In the genomic region with DNA sequence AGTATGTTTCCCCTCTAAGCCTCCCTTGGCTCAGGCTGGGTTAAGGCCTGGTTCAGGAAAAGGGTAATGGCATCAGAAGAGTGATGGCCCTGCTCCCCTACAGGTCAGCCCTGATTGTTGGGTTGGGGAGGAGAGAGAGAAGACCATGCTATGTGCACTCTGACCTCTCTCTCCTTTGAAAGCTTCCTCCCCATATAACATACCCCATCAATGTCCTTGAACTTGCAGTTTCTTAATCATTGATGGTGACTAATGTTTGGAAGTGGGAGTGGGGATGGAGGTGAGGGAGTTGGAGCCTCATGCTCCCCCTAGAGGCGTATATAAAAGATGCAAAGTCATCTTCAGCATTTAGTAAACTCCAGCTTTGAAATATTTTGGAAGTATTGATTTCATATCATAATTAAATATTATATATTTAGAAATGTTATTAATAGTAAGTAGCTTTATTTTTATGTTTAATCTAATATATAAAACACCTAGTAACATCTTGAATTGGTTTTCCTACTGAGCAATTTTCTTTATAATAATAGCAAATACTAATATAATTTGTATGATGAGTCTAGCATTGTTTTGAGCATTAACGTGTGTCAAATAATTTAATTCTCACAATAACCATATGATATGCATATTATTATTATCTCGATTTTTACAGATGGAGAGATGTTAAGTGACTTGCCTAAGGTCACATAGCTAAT, we compare ENCODE assay signal across 1 cellular context.
TF ChIP-seq lines count a peak whose summit lies in the region.

No MANE protein-coding gene starts in this region.

TF ChIP-seq in K562, 482 proteins besides CTCF, POLR2A, EP300 and RAD21 (continued from another document and continues in another):
- TF ChIP-seq RAD51 (IDR thresholded peaks at IDR 0.05; ENCODE audit: borderline replicate concordance, low read depth) (no peak), ZNF197 (CRISPR knock-in tag; IDR thresholded peaks at IDR 0.05; ENCODE audit: low read depth) (no peak), BACH1 (tag; IDR thresholded peaks at IDR 0.05) (0 out of 2 replicates have a peak, but pooled peaks have one; percentile 25), CBX2 (IDR thresholded peaks at IDR 0.05; ENCODE audit: insufficient read depth, low read length, poor library complexity, severe bottlenecking) (no peak), NFXL1 (CRISPR knock-in tag; IDR thresholded peaks at IDR 0.05) (no peak), POLR3A (IDR thresholded peaks at IDR 0.05; ENCODE audit: borderline replicate concordance, extremely low read depth, insufficient read depth, insufficient read length) (no peak), GTF2A2 (tag; IDR thresholded peaks at IDR 0.05) (no peak), ZKSCAN8 (CRISPR knock-in tag; IDR thresholded peaks at IDR 0.05) (no peak), SAFB (IDR thresholded peaks at IDR 0.05; ENCODE audit: borderline replicate concordance, low read depth, low read length) (no peak), IFI16 (CRISPR knock-in tag; IDR thresholded peaks at IDR 0.05) (no peak), KLF6 (CRISPR knock-in tag; IDR thresholded peaks at IDR 0.05; ENCODE audit: borderline replicate concordance) (no peak), HDAC1 (IDR thresholded peaks at IDR 0.05) (no peak), SMARCB1 (IDR thresholded peaks at IDR 0.05; ENCODE audit: insufficient read length, low read depth) (no peak), ZNF143 (CRISPR knock-in tag; IDR thresholded peaks at IDR 0.05) (no peak), NR3C1 (CRISPR knock-in tag; IDR thresholded peaks at IDR 0.05) (no peak), ARNT (IDR thresholded peaks at IDR 0.05) (no peak), RCOR1 (IDR thresholded peaks at IDR 0.05; ENCODE audit: borderline replicate concordance in 1 of 2, low read depth in 2 of 2, low read length in 2 of 2) (peak in 1 of 2 experiments; percentile 46; a peak in 1 of 4 replicates), CBX5 (IDR thresholded peaks at IDR 0.05; ENCODE audit: borderline replicate concordance, low read depth) (no peak), KDM1A (IDR thresholded peaks at IDR 0.05) (peak; percentile 16 to 20; a peak in 1 of 4 replicates), ZBTB1 (CRISPR knock-in tag; IDR thresholded peaks at IDR 0.05; ENCODE audit: borderline replicate concordance, low read depth) (no peak), CTBP1 (IDR thresholded peaks at IDR 0.05; ENCODE audit: borderline replicate concordance) (no peak), RBM39 (optimal IDR thresholded peaks at IDR 0.05; ENCODE audit: low read depth, low read length) (no peak), KLF13 (tag; IDR thresholded peaks at IDR 0.05; ENCODE audit: borderline replicate concordance, low read depth) (no peak), TBL1XR1 (IDR thresholded peaks at IDR 0.05; ENCODE audit: low read length in 2 of 2) (no peak), FOSL1 (tag; conservative IDR thresholded peaks at IDR 0.05) (peak; percentile 84), ARID3A (IDR thresholded peaks at IDR 0.05; ENCODE audit: borderline replicate concordance, low read depth, low read length) (0 out of 2 replicates have a peak, but pooled peaks have one; percentile 54), MXI1 (IDR thresholded peaks at IDR 0.05; ENCODE audit: low read depth, low read length) (no peak), NFE2L1 (tag; IDR thresholded peaks at IDR 0.05; ENCODE audit: borderline replicate concordance, low read depth) (peak; percentile 51), NFATC3 (IDR thresholded peaks at IDR 0.05) (no peak), ZNF263 (CRISPR knock-in tag; IDR thresholded peaks at IDR 0.05; ENCODE audit: borderline replicate concordance) (no peak), TAL1 (IDR thresholded peaks at IDR 0.05) (no peak), SREBF2 (CRISPR knock-in tag; IDR thresholded peaks at IDR 0.05) (no peak), TEAD4 (IDR thresholded peaks at IDR 0.05; ENCODE audit: low read length) (no peak), TEAD4 (CRISPR knock-in tag; IDR thresholded peaks at IDR 0.05; ENCODE audit: borderline replicate concordance) (no peak), TBP (optimal IDR thresholded peaks at IDR 0.05; ENCODE audit: low read depth, low read length) (no peak), JUNB (CRISPR knock-in tag; conservative IDR thresholded peaks at IDR 0.05) (no peak), XRCC4 (IDR thresholded peaks at IDR 0.05; ENCODE audit: extremely low read depth, insufficient read depth, insufficient read length) (no peak), ETS2 (tag; IDR thresholded peaks at IDR 0.05; ENCODE audit: borderline replicate concordance, poor library complexity, severe bottlenecking) (no peak), THRAP3 (IDR thresholded peaks at IDR 0.05; ENCODE audit: borderline replicate concordance) (no peak), CAMTA2 (CRISPR knock-in tag; conservative IDR thresholded peaks at IDR 0.05) (no peak), ZNF57 (CRISPR knock-in tag; IDR thresholded peaks at IDR 0.05) (no peak), L3MBTL2 (IDR thresholded peaks at IDR 0.05) (no peak), GABPB1 (CRISPR knock-in tag; IDR thresholded peaks at IDR 0.05) (no peak), CBFB (CRISPR knock-in tag; IDR thresholded peaks at IDR 0.05) (no peak), ZNF76 (CRISPR knock-in tag; IDR thresholded peaks at IDR 0.05; ENCODE audit: borderline replicate concordance) (no peak), NR2C2 (CRISPR knock-in tag; IDR thresholded peaks at IDR 0.05) (peak; percentile 80), NR2C2 (tag; IDR thresholded peaks at IDR 0.05) (0 out of 2 replicates have a peak, but pooled peaks have one; percentile 19), RUNX1 (IDR thresholded peaks at IDR 0.05; ENCODE audit: low read depth) (no peak), JUND (IDR thresholded peaks at IDR 0.05; ENCODE audit: borderline replicate concordance, low read depth, low read length) (peak; percentile 75), JUND (tag; IDR thresholded peaks at IDR 0.05; ENCODE audit: borderline replicate concordance, low read depth, low read length) (peak; percentile 11; the same call in 1 of the 3 replicates), ZNF436 (CRISPR knock-in tag; IDR thresholded peaks at IDR 0.05) (no peak), MYBL2 (IDR thresholded peaks at IDR 0.05; ENCODE audit: low read depth) (no peak), MYBL2 (CRISPR knock-in tag; IDR thresholded peaks at IDR 0.05; ENCODE audit: borderline replicate concordance) (no peak), CREBBP (IDR thresholded peaks at IDR 0.05; ENCODE audit: low read depth, low read length) (no peak), TAF9B (IDR thresholded peaks at IDR 0.05; ENCODE audit: partially characterized antibody) (no peak), ZNF12 (CRISPR knock-in tag; IDR thresholded peaks at IDR 0.05) (no peak), POLR2H (tag; IDR thresholded peaks at IDR 0.05; ENCODE audit: low read depth) (no peak), RNF219 (CRISPR knock-in tag; IDR thresholded peaks at IDR 0.05) (no peak), POLR3G (IDR thresholded peaks at IDR 0.05; ENCODE audit: extremely low read depth, insufficient read length, insufficient replicate concordance) (no peak), ARID1B (IDR thresholded peaks at IDR 0.05) (peak; percentile 46), MEIS2 (IDR thresholded peaks at IDR 0.05; ENCODE audit: partially characterized antibody) (no peak), HOMEZ (CRISPR knock-in tag; IDR thresholded peaks at IDR 0.05) (no peak), SUPT5H (IDR thresholded peaks at IDR 0.05) (no peak), HDAC2 (IDR thresholded peaks at IDR 0.05) (no peak), PRPF4 (IDR thresholded peaks at IDR 0.05; ENCODE audit: insufficient read depth, low read depth, low read length, poor library complexity, severe bottlenecking) (no peak), C11orf30 (IDR thresholded peaks at IDR 0.05; ENCODE audit: low read depth) (peak; percentile 84), POLR2AphosphoS5 (IDR thresholded peaks at IDR 0.05; ENCODE audit: control insufficient read depth, insufficient read depth, low read depth, low read length) (no peak), FOXJ3 (CRISPR knock-in tag; IDR thresholded peaks at IDR 0.05) (no peak), ZNF79 (CRISPR knock-in tag; IDR thresholded peaks at IDR 0.05; ENCODE audit: low read depth) (no peak), HMGN3 (IDR thresholded peaks at IDR 0.05; ENCODE audit: borderline replicate concordance, extremely low read depth, insufficient read length, low read depth, low read length) (no peak), ZNF695 (CRISPR knock-in tag; IDR thresholded peaks at IDR 0.05) (no peak)
- TF ChIP-seq, protein P1, sequence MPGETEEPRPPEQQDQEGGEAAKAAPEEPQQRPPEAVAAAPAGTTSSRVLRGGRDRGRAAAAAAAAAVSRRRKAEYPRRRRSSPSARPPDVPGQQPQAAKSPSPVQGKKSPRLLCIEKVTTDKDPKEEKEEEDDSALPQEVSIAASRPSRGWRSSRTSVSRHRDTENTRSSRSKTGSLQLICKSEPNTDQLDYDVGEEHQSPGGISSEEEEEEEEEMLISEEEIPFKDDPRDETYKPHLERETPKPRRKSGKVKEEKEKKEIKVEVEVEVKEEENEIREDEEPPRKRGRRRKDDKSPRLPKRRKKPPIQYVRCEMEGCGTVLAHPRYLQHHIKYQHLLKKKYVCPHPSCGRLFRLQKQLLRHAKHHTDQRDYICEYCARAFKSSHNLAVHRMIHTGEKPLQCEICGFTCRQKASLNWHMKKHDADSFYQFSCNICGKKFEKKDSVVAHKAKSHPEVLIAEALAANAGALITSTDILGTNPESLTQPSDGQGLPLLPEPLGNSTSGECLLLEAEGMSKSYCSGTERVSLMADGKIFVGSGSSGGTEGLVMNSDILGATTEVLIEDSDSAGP (CRISPR knock-in tag; IDR thresholded peaks at IDR 0.05), result no peak
- TF ChIP-seq, protein P2, sequence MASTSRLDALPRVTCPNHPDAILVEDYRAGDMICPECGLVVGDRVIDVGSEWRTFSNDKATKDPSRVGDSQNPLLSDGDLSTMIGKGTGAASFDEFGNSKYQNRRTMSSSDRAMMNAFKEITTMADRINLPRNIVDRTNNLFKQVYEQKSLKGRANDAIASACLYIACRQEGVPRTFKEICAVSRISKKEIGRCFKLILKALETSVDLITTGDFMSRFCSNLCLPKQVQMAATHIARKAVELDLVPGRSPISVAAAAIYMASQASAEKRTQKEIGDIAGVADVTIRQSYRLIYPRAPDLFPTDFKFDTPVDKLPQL (IDR thresholded peaks at IDR 0.05; ENCODE audit: extremely low read depth, insufficient read length), result no peak
- TF ChIP-seq, protein P3, sequence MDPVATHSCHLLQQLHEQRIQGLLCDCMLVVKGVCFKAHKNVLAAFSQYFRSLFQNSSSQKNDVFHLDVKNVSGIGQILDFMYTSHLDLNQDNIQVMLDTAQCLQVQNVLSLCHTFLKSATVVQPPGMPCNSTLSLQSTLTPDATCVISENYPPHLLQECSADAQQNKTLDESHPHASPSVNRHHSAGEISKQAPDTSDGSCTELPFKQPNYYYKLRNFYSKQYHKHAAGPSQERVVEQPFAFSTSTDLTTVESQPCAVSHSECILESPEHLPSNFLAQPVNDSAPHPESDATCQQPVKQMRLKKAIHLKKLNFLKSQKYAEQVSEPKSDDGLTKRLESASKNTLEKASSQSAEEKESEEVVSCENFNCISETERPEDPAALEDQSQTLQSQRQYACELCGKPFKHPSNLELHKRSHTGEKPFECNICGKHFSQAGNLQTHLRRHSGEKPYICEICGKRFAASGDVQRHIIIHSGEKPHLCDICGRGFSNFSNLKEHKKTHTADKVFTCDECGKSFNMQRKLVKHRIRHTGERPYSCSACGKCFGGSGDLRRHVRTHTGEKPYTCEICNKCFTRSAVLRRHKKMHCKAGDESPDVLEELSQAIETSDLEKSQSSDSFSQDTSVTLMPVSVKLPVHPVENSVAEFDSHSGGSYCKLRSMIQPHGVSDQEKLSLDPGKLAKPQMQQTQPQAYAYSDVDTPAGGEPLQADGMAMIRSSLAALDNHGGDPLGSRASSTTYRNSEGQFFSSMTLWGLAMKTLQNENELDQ (CRISPR knock-in tag; IDR thresholded peaks at IDR 0.05; ENCODE audit: borderline replicate concordance), result no peak
